24 cellular contexts compared by ENCODE assay signal in genomic region chr13:32903720-32904119, GRCh38.
DNase-seq lines count a peak whose midpoint lies in the region; ATAC-seq and TF ChIP-seq lines count a peak whose summit lies in the region.
"Had no signal": no experiment of that assay in that cellular context is flagged by ENCODE, and none has a peak within 500 bp of the region (broad histone marks: within the 10 kb centered on the region; RNA-seq: fewer than 3 reads in every experiment).

No MANE protein-coding gene starts in this region.

- H3F3A ChIP-seq in GM23248 (ENCODE audit: insufficient read depth) = peaks cover 48% of the 10 kb centered on the region

- no peaks in the 10 kb centered on the region for H3K79me2 ChIP-seq in GM23248 (ENCODE audit: insufficient read depth)

- H3K27ac ChIP-seq in GM23248 (no peak overlapping the region), angular gyrus (ENCODE audit: low read depth, low read length) (peak overlapping the region; percentile 34), left ventricle myocardium inferior (replicated peaks) (peak overlapping the region; percentile 80), neuronal stem cell (replicated peaks; ENCODE audit: low read length) (no peak overlapping the region)
- H3K27ac ChIP-seq: BLaER1 treated with 17β-estradiol and CSF1 and Interleukin-3, amounts not matched to agents 10 nM and 100 nM; SJCRH30 had no signal

- H3K36me3 ChIP-seq in GM23248 (ENCODE audit: low read depth) = no peaks in the 10 kb centered on the region
- no peaks in the 10 kb centered on the region for H3K36me3 ChIP-seq in left ventricle myocardium inferior
- no peaks in the 10 kb centered on the region for H3K36me3 ChIP-seq in neuronal stem cell (replicated peaks in 1 of 2; ENCODE audit: control insufficient read depth in 2 of 2, insufficient read depth in 2 of 2, low read length in 2 of 2)
- H3K36me3 ChIP-seq: BLaER1 treated with 17β-estradiol and CSF1 and Interleukin-3, amounts not matched to agents 10 nM and 100 nM; gastroesophageal sphincter; SJCRH30; tibial artery had no signal

- no peak overlapping the region for H3K18ac ChIP-seq in neuronal stem cell (ENCODE audit: low read length)

- no peak for ATAC-seq in GM19452 (IDR thresholded peaks at IDR 0.05; ENCODE audit: unreplicated experiment)
- ATAC-seq: activated CD4-positive, alpha-beta T cell treated with anti-CD3 and anti-CD28 coated beads for 36 hours; activated naive CD4-positive, alpha-beta T cell treated with anti-CD3 and anti-CD28 coated beads, Interleukin-2, amount 50 U/mL, for 72 hours; left colon; stimulated activated naive CD8-positive, alpha-beta T cell treated with anti-CD3 and anti-CD28 coated beads, Interleukin-15, amount 100 ng/mL, for 72 hours had no signal

- H3K9ac ChIP-seq in GM23248 (no peak overlapping the region), neuronal stem cell (ENCODE audit: low read depth, low read length, poor library complexity) (no peak overlapping the region)
- H3K9ac ChIP-seq: BLaER1 treated with 17β-estradiol and CSF1 and Interleukin-3, amounts not matched to agents 10 nM and 100 nM had no signal

- no peak overlapping the region for H4K91ac ChIP-seq in neuronal stem cell (ENCODE audit: low read depth, low read length, poor library complexity)

- H3K23ac ChIP-seq in neuronal stem cell (ENCODE audit: low read depth, low read length, poor library complexity) = no peak overlapping the region

- H3K4me2 ChIP-seq in GM23248 (ENCODE audit: unreplicated experiment) (no peak overlapping the region), neuronal stem cell (ENCODE audit: insufficient read depth, low read length, poor library complexity, severe bottlenecking) (no peak overlapping the region)
- H3K4me2 ChIP-seq: BLaER1 treated with 17β-estradiol and CSF1 and Interleukin-3, amounts not matched to agents 10 nM and 100 nM; GM23338 had no signal

- H3K27me3 ChIP-seq in GM23248 (replicated peaks; ENCODE audit: insufficient read depth) (no peaks in the 10 kb centered on the region), left ventricle myocardium inferior (ENCODE audit: low read depth) (no peaks in the 10 kb centered on the region), neuronal stem cell (ENCODE audit: control insufficient read depth in 3 of 3, insufficient read depth in 3 of 3, low read depth in 1 of 3, low read length in 3 of 3) (no peaks in the 10 kb centered on the region)
- H3K27me3 ChIP-seq: BLaER1 treated with 17β-estradiol and CSF1 and Interleukin-3, amounts not matched to agents 10 nM and 100 nM; gastroesophageal sphincter; SJCRH30; tibial artery had no signal

- intact Hi-C loops in left ventricle myocardium inferior (cut with micrococcal nuclease) = no loop called here

- H3K14ac ChIP-seq in neuronal stem cell (ENCODE audit: low read length) = peak overlapping the region; percentile 9

- no peaks in the 10 kb centered on the region for H3K79me1 ChIP-seq in neuronal stem cell (ENCODE audit: low read depth, low read length)

- no peak for TF ChIP-seq CTCF in left ventricle myocardium inferior (IDR thresholded peaks at IDR 0.05; ENCODE audit: borderline replicate concordance)

- no peak overlapping the region for H4K8ac ChIP-seq in neuronal stem cell (ENCODE audit: low read depth, low read length)

- H4K20me1 ChIP-seq in GM23248 (ENCODE audit: insufficient read depth) = no peaks in the 10 kb centered on the region
- H4K20me1 ChIP-seq: BLaER1 treated with 17β-estradiol and CSF1 and Interleukin-3, amounts not matched to agents 10 nM and 100 nM had no signal

- DNase-seq in GM23248 (peak; percentile 24), left ventricle myocardium inferior (no peak), neuronal stem cell (ENCODE audit: low spot score) (no peak), DMS114 treated with DMSO at 0.1 percent for 48 hours (lab: John Stamatoyannopoulos, UW; ENCODE audit: unreplicated experiment) (no peak)
- DNase-seq in activated CD4-positive, CD25-positive, alpha-beta regulatory T cell (lab: John Stamatoyannopoulos, UW) = no peak
- DNase-seq: activated CD4-positive, alpha-beta T cell treated with anti-CD3 and anti-CD28 coated beads for 36 hours; DMS79; naive B cell; NCI-H1092 treated with DMSO at 0.1 percent for 48 hours; NCI-H1694 treated with DMSO at 0.1 percent for 48 hours; NCI-H446 treated with DMSO at 0.1 percent for 48 hours; SJCRH30; stimulated activated CD4-positive, alpha-beta T cell treated with anti-CD3 and anti-CD28 coated beads, Interleukin-12 subunit alpha, Interleukin-12 subunit beta, amount 100 ng/mL, for 4 hours; stimulated activated CD4-positive, alpha-beta T cell treated with anti-CD3 and anti-CD28 coated beads, Interleukin-2, amount 100 ng/mL, for 48 hours; stimulated activated naive CD8-positive, alpha-beta T cell treated with anti-CD3 and anti-CD28 coated beads, Interleukin-15, amount 100 ng/mL, for 72 hours; SW 1271 had no signal

- H3K9me3 ChIP-seq in GM23248 (ENCODE audit: low read depth) (no peaks in the 10 kb centered on the region), left ventricle myocardium inferior (replicated peaks) (peaks cover 4% of the 10 kb centered on the region), neuronal stem cell (replicated peaks in 1 of 2; ENCODE audit: control insufficient read depth in 2 of 2, insufficient read depth in 1 of 2, low read depth in 1 of 2, low read length in 2 of 2) (no peaks in the 10 kb centered on the region)
- H3K9me3 ChIP-seq: BLaER1 treated with 17β-estradiol and CSF1 and Interleukin-3, amounts not matched to agents 10 nM and 100 nM; gastroesophageal sphincter; SJCRH30; tibial artery had no signal

- H2BK12ac ChIP-seq in neuronal stem cell (ENCODE audit: low read length) = no peak overlapping the region

- no peak overlapping the region for H2BK5ac ChIP-seq in neuronal stem cell (ENCODE audit: low read length)

- H3K4ac ChIP-seq in neuronal stem cell (ENCODE audit: low read length) = no peak overlapping the region

- no peak overlapping the region for H2BK15ac ChIP-seq in neuronal stem cell (ENCODE audit: low read length)

- no peaks in the 10 kb centered on the region for H3K9me2 ChIP-seq in GM23248 (ENCODE audit: insufficient read depth)

- no peak overlapping the region for H2AK5ac ChIP-seq in neuronal stem cell (ENCODE audit: low read depth, low read length)

- H3K4me3 ChIP-seq in GM23248 (no peak overlapping the region), left ventricle myocardium inferior (no peak overlapping the region), neuronal stem cell (ENCODE audit: low read length in 2 of 2) (no peak overlapping the region)
- H3K4me3 ChIP-seq: BLaER1 treated with 17β-estradiol and CSF1 and Interleukin-3, amounts not matched to agents 10 nM and 100 nM; gastroesophageal sphincter; GM23338; SJCRH30; tibial artery had no signal

- in situ Hi-C loops in GM23248 (cut with MboI) = no loop called here

- H2AFZ ChIP-seq in GM23248 = no peak overlapping the region
- peak overlapping the region; percentile 41 for H2AFZ ChIP-seq in neuronal stem cell (ENCODE audit: low read length)

- peaks cover 35% of the 10 kb centered on the region for H3K4me1 ChIP-seq in GM23248 (ENCODE audit: insufficient read depth)
- peaks cover 12% of the 10 kb centered on the region for H3K4me1 ChIP-seq in left ventricle myocardium inferior
- peaks cover 0 to 3% of the 10 kb centered on the region in 2 donors for H3K4me1 ChIP-seq in neuronal stem cell (ENCODE audit: control insufficient read depth in 2 of 2, insufficient read depth in 1 of 2, low read depth in 1 of 2, low read length in 2 of 2)

- no peak overlapping the region for H2BK120ac ChIP-seq in neuronal stem cell (ENCODE audit: low read depth, low read length)

- 97% methylated on average over 5 of the region's 5 CpGs for WGBS in GM23248 (ENCODE audit: low coverage in 1 of 2, low lambda C conversion rate in 2 of 2, missing lambda C conversion rate in 2 of 2), 2 experiments
- no CpG with 5 or more reads among the region's 5 CpGs for WGBS in neuronal stem cell (ENCODE audit: extremely low coverage in 2 of 2, insufficient read length in 2 of 2, insufficient replicate concordance in 1 of 2), 2 donors

Comparison
In these comparisons a context has a peak if more than half of its experiments do, and no peak if none do; other contexts are left out.
1. H3K27ac ChIP-seq: peak in angular gyrus (single experiment) and left ventricle myocardium inferior (single experiment); none in GM23248 (single experiment) and neuronal stem cell (single experiment).